In the genomic region with DNA sequence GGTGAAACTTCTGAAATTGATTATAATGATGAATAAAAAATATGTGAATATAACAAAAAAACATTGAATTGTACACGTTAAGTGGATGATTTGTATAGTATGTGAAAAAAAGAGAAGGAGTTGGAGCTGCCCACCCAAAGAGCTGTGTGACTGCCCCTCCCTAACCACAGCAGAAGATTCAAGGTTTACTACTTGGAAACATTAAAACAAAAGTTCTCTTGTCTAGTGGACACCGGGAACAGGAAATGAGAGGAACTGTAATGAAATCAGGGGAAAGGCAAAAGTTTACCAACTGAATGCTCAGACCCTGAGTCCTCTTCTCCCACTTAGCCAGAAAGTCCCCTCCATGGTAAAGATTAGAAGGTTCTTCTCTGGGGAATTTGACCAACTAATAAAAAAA, we compare ENCODE assay signal across 19 cellular contexts. TPM values are rescaled to one million over a fixed set of nuclear protein-coding genes. Genes with fewer than 3 reads are reported as not detected.
"Had no signal": no experiment of that assay in that cellular context is flagged by ENCODE, and none has a peak within 500 bp of the region (broad histone marks: within the 10 kb centered on the region; RNA-seq: fewer than 3 reads in every experiment).

No MANE protein-coding gene starts in this region.

- H3K27me3 ChIP-seq: gastrocnemius medialis, heart left ventricle, thyroid gland had no signal

- ATAC-seq: activated CD4-positive, alpha-beta T cell treated with anti-CD3 and anti-CD28 coated beads for 36 hours; activated T-helper 17 cell treated with anti-CD3 and anti-CD28 coated beads, Interleukin-2, amount 50 U/mL, for 72 hours; gastrocnemius medialis; heart left ventricle; WTC11 had no signal

- DNase-seq: activated CD4-positive, alpha-beta memory T cell treated with anti-CD3 and anti-CD28 coated beads for 36 hours; activated CD4-positive, alpha-beta T cell treated with anti-CD3 and anti-CD28 coated beads for 36 hours; activated naive CD4-positive, alpha-beta T cell; activated naive CD8-positive, alpha-beta T cell treated with anti-CD3 and anti-CD28 coated beads, Interleukin-2, amount 10 ng/mL, durations not matched to agents 7 days and 5 days; amygdala; caudate nucleus; gastrocnemius medialis; heart left ventricle; left ventricle myocardium inferior; mammary epithelial cell; occipital lobe; stimulated activated CD4-positive, alpha-beta T cell treated with anti-CD3 and anti-CD28 coated beads, Interleukin-2, amount 100 ng/mL, for 24 hours; stimulated activated naive CD4-positive, alpha-beta T cell treated with Interleukin-2 at 50 U/mL for 16 hours; thyroid gland had no signal

- H3K27ac ChIP-seq: gastrocnemius medialis, heart left ventricle, left ventricle myocardium inferior, thyroid gland had no signal

- H3K4me3 Mint-ChIP-seq: activated CD4-positive, alpha-beta memory T cell treated with anti-CD3 and anti-CD28 coated beads for 36 hours; activated CD4-positive, alpha-beta T cell treated with anti-CD3 and anti-CD28 coated beads for 36 hours; activated naive CD8-positive, alpha-beta T cell treated with anti-CD3 and anti-CD28 coated beads, Interleukin-2, amount 10 ng/mL, durations not matched to agents 7 days and 5 days; activated T-helper 17 cell treated with anti-CD3 and anti-CD28 coated beads, Interleukin-2, amount 50 U/mL, for 72 hours; brain; WTC11 had no signal

- H3K9me3 Mint-ChIP-seq: activated CD4-positive, alpha-beta memory T cell treated with anti-CD3 and anti-CD28 coated beads for 36 hours; activated naive CD8-positive, alpha-beta T cell treated with anti-CD3 and anti-CD28 coated beads, Interleukin-2, amount 10 ng/mL, durations not matched to agents 7 days and 5 days; activated T-helper 17 cell treated with anti-CD3 and anti-CD28 coated beads, Interleukin-2, amount 50 U/mL, for 72 hours had no signal

- H3K4me1 Mint-ChIP-seq: activated CD4-positive, alpha-beta T cell treated with anti-CD3 and anti-CD28 coated beads for 36 hours; activated T-helper 17 cell treated with anti-CD3 and anti-CD28 coated beads, Interleukin-2, amount 50 U/mL, for 72 hours; WTC11 had no signal

- H3K36me3 Mint-ChIP-seq: activated CD4-positive, alpha-beta memory T cell treated with anti-CD3 and anti-CD28 coated beads for 36 hours; activated naive CD8-positive, alpha-beta T cell treated with anti-CD3 and anti-CD28 coated beads, Interleukin-2, amount 10 ng/mL, durations not matched to agents 7 days and 5 days had no signal

- H3K4me1 ChIP-seq: gastrocnemius medialis, thyroid gland had no signal

- H3K27ac Mint-ChIP-seq: activated CD4-positive, alpha-beta memory T cell treated with anti-CD3 and anti-CD28 coated beads for 36 hours; activated CD4-positive, alpha-beta T cell treated with anti-CD3 and anti-CD28 coated beads for 36 hours; activated naive CD8-positive, alpha-beta T cell treated with anti-CD3 and anti-CD28 coated beads, Interleukin-2, amount 10 ng/mL, durations not matched to agents 7 days and 5 days; activated T-helper 17 cell treated with anti-CD3 and anti-CD28 coated beads, Interleukin-2, amount 50 U/mL, for 72 hours; brain; progenitor cell of endocrine pancreas; WTC11 had no signal

- H3K4me3 ChIP-seq: gastrocnemius medialis, heart left ventricle, left ventricle myocardium inferior, thyroid gland had no signal

- H3K9me3 ChIP-seq: gastrocnemius medialis, thyroid gland had no signal

- H3K36me3 ChIP-seq: gastrocnemius medialis, heart left ventricle, left ventricle myocardium inferior, thyroid gland had no signal

RNA-seq across cellular contexts. Expression of a gene that starts 13.1 kb away (rescaled TPM):
- total RNA-seq: activated CD4-positive, alpha-beta memory T cell treated with anti-CD3 and anti-CD28 coated beads for 36 hours; activated CD4-positive, alpha-beta T cell treated with anti-CD3 and anti-CD28 coated beads for 36 hours; activated T-helper 17 cell treated with anti-CD3 and anti-CD28 coated beads, Interleukin-2, amount 50 U/mL, for 72 hours; T-helper 2 cell treated with Interferon-gamma antibody and Interleukin-4, amounts not matched to agents 100 ng/mL and 5 ng/mL, for 36 hours had no signal
- polyA plus RNA-seq: mammary epithelial cell had no signal
